Comparison of ENCODE assay signal across 8 cellular contexts in genomic region chr2:192194866-192195547, GRCh38. TPM values are rescaled to one million over a fixed set of nuclear protein-coding genes. Genes with fewer than 3 reads are reported as not detected.
DNase-seq lines count a peak whose midpoint lies in the region; ATAC-seq lines count a peak whose summit lies in the region.

A gene with protein sequence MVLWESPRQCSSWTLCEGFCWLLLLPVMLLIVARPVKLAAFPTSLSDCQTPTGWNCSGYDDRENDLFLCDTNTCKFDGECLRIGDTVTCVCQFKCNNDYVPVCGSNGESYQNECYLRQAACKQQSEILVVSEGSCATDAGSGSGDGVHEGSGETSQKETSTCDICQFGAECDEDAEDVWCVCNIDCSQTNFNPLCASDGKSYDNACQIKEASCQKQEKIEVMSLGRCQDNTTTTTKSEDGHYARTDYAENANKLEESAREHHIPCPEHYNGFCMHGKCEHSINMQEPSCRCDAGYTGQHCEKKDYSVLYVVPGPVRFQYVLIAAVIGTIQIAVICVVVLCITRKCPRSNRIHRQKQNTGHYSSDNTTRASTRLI (minus strand): TSS chr2:192194933. CDS start chr2:192194524, 409 bp downstream.

- DNase-seq in NCI-H345 (lab: John Stamatoyannopoulos, UW), result peak; percentile 96
- DNase-seq in activated T-cell treated with anti-CD3 and anti-CD28 coated beads, Interleukin-2, amount 50 U/mL, for 1 hour, result peak; percentile 29
- DNase-seq in middle frontal gyrus (ENCODE audit: extremely low spot score, low spot score), result peak; percentile 95
- peak; percentile 63 for DNase-seq in stimulated activated naive CD8-positive, alpha-beta T cell treated with anti-CD3 and anti-CD28 coated beads, Interleukin-15, Interleukin-2, amounts not matched to agents 100 U/mL and 50 U/mL, for 24 hours

- ATAC-seq in GM18511 (IDR thresholded peaks at IDR 0.05; ENCODE audit: unreplicated experiment) (peak; percentile 62), HG03039 (IDR thresholded peaks at IDR 0.05; ENCODE audit: unreplicated experiment) (peak; percentile 79), esophagus mucosa (peak; percentile 49), HG03280 (IDR thresholded peaks at IDR 0.05; ENCODE audit: unreplicated experiment) (no peak)
- peak; percentile 70 for ATAC-seq in stimulated activated naive CD8-positive, alpha-beta T cell treated with anti-CD3 and anti-CD28 coated beads, Interleukin-15, Interleukin-2, amounts not matched to agents 100 U/mL and 50 U/mL, for 24 hours

RNA-seq across cellular contexts. Expression of the gene that starts here (rescaled TPM):
- total RNA-seq in esophagus mucosa, result not detected

Comparison
In these comparisons a context has a peak if more than half of its experiments do, and no peak if none do; other contexts are left out.
1. Peak in ATAC-seq in esophagus mucosa; RNA of the gene not detected or under 1 TPM.
2. DNase-seq: peak in every context shown above with its lines; median percentile 96 in NCI-H345; 95 in middle frontal gyrus; 63 in stimulated activated naive CD8-positive, alpha-beta T cell treated with anti-CD3 and anti-CD28 coated beads, Interleukin-15, Interleukin-2, amounts not matched to agents 100 U/mL and 50 U/mL, for 24 hours; 29 in activated T-cell treated with anti-CD3 and anti-CD28 coated beads, Interleukin-2, amount 50 U/mL, for 1 hour.